ENCODE assay signal across 2 cellular contexts in the genomic region with DNA sequence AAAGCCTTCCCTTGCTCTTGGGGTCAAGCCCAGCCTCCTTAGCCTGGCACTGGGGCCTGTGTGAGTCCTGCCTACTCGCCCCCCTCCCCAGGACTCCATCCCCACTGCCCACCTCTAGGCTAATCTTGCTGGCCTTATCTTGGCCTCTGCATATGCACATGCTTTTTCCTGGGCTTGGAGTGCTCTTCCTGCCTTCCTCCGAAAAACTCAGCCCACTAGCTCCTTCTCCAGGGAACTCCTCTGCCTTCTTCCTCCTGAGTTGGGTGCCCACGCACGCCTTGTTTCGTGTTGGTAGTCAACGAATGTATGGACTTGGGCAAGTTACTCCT.
TF ChIP-seq lines count a peak whose summit lies in the region.

No MANE protein-coding gene starts in this region.

TF ChIP-seq in SK-N-SH, 30 proteins besides CTCF, POLR2A, EP300 and RAD21 (continued from another document):
- TF ChIP-seq EZH2phosphoT487 (IDR thresholded peaks at IDR 0.05; ENCODE audit: borderline replicate concordance, low read depth) (no peak), GABPA (IDR thresholded peaks at IDR 0.05; ENCODE audit: low read depth) (no peak), POLR2AphosphoS5 (IDR thresholded peaks at IDR 0.05; ENCODE audit: low read depth, low read length) (no peak), CHD2 (IDR thresholded peaks at IDR 0.05; ENCODE audit: low read length, partially characterized antibody) (no peak)
- TF ChIP-seq, protein P1, sequence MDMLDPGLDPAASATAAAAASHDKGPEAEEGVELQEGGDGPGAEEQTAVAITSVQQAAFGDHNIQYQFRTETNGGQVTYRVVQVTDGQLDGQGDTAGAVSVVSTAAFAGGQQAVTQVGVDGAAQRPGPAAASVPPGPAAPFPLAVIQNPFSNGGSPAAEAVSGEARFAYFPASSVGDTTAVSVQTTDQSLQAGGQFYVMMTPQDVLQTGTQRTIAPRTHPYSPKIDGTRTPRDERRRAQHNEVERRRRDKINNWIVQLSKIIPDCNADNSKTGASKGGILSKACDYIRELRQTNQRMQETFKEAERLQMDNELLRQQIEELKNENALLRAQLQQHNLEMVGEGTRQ (IDR thresholded peaks at IDR 0.05; ENCODE audit: borderline replicate concordance, low read depth, low read length) = no peak

TF ChIP-seq in SK-N-SH treated with all-trans-retinoic acid at 6 μM for 48 hours, 23 proteins besides CTCF, POLR2A, EP300 and RAD21:
- TF ChIP-seq, protein P2, sequence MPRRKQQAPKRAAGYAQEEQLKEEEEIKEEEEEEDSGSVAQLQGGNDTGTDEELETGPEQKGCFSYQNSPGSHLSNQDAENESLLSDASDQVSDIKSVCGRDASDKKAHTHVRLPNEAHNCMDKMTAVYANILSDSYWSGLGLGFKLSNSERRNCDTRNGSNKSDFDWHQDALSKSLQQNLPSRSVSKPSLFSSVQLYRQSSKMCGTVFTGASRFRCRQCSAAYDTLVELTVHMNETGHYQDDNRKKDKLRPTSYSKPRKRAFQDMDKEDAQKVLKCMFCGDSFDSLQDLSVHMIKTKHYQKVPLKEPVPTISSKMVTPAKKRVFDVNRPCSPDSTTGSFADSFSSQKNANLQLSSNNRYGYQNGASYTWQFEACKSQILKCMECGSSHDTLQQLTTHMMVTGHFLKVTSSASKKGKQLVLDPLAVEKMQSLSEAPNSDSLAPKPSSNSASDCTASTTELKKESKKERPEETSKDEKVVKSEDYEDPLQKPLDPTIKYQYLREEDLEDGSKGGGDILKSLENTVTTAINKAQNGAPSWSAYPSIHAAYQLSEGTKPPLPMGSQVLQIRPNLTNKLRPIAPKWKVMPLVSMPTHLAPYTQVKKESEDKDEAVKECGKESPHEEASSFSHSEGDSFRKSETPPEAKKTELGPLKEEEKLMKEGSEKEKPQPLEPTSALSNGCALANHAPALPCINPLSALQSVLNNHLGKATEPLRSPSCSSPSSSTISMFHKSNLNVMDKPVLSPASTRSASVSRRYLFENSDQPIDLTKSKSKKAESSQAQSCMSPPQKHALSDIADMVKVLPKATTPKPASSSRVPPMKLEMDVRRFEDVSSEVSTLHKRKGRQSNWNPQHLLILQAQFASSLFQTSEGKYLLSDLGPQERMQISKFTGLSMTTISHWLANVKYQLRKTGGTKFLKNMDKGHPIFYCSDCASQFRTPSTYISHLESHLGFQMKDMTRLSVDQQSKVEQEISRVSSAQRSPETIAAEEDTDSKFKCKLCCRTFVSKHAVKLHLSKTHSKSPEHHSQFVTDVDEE (CRISPR knock-in tag; IDR thresholded peaks at IDR 0.05) = no peak
- TF ChIP-seq ZC3H10 (CRISPR knock-in tag; IDR thresholded peaks at IDR 0.05) (no peak), ZNF565 (CRISPR knock-in tag; conservative IDR thresholded peaks at IDR 0.05; ENCODE audit: low read depth) (no peak)
- TF ChIP-seq, protein P3, sequence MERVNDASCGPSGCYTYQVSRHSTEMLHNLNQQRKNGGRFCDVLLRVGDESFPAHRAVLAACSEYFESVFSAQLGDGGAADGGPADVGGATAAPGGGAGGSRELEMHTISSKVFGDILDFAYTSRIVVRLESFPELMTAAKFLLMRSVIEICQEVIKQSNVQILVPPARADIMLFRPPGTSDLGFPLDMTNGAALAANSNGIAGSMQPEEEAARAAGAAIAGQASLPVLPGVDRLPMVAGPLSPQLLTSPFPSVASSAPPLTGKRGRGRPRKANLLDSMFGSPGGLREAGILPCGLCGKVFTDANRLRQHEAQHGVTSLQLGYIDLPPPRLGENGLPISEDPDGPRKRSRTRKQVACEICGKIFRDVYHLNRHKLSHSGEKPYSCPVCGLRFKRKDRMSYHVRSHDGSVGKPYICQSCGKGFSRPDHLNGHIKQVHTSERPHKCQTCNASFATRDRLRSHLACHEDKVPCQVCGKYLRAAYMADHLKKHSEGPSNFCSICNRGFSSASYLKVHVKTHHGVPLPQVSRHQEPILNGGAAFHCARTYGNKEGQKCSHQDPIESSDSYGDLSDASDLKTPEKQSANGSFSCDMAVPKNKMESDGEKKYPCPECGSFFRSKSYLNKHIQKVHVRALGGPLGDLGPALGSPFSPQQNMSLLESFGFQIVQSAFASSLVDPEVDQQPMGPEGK (CRISPR knock-in tag; IDR thresholded peaks at IDR 0.05; ENCODE audit: borderline replicate concordance) = no peak
